Comparison of ENCODE assay signal across 8 cellular contexts in the genomic region with DNA sequence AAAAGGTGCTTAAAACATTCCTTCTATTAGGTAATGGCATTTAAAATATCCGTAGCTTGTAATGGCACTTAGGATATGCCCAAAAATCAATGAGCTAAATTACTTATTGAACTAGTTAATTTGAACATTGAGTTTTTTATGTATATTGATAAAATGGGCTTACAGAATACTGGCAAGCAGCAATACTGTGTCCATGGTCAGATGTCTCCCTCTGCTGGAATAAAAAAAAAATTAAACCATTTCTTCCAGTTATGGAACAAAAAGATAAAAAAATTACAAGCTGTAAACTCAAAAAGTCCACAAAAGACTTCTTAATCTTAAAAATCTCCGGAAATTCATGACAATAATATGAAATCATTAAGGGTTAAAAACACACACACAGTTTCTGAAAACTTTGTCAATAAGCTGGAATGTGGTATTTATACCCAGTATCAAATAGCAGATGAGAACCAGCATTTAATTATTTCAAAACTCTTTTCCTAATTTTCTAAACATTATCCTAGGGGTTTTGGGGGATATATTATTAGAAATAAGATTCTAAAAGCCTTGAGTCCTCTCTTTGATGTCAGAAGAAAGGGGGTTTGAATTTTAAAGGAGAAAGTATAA. TPM values are rescaled to one million over a fixed set of nuclear protein-coding genes. Genes with fewer than 3 reads are reported as not detected.
DNase-seq lines count a peak whose midpoint lies in the region; ATAC-seq and TF ChIP-seq lines count a peak whose summit lies in the region.

No MANE protein-coding gene starts in this region.

- no peak overlapping the region for H4K5ac ChIP-seq in mesendoderm (ENCODE audit: low read length)

- no peaks in the 10 kb centered on the region for H3K4me1 Mint-ChIP-seq in CD8-positive, alpha-beta T cell (ENCODE audit: low read depth)

- H3K4me2 ChIP-seq in mesendoderm (ENCODE audit: low read length), result no peak overlapping the region

- H2BK5ac ChIP-seq in mesendoderm (ENCODE audit: low read length), result no peak overlapping the region

- no peak overlapping the region for H2BK120ac ChIP-seq in mesendoderm (ENCODE audit: low read depth, low read length)

- POLR2A ChIA-PET in CD8-positive, alpha-beta T cell (lab: Charles Lee), result no interaction called here

- no peak overlapping the region for H3K27ac ChIP-seq in CD8-positive, alpha-beta T cell (ENCODE audit: low read depth, low read length)
- no peak overlapping the region for H3K27ac ChIP-seq in mesendoderm (ENCODE audit: low read depth, low read length)

- no CpG with 5 or more reads among the region's 2 CpGs for WGBS in mesendoderm (ENCODE audit: extremely low coverage, insufficient coverage, low lambda C conversion rate)

- H3K4ac ChIP-seq in mesendoderm (ENCODE audit: low read depth, low read length), result no peak overlapping the region

- no peak overlapping the region for H3K4me3 ChIP-seq in CD8-positive, alpha-beta T cell (ENCODE audit: low read depth, low read length)
- no peak overlapping the region for H3K4me3 ChIP-seq in mesendoderm (ENCODE audit: low read length)

- H3K36me3 Mint-ChIP-seq in CD8-positive, alpha-beta T cell, result peaks cover 2% of the 10 kb centered on the region

- H2BK15ac ChIP-seq in mesendoderm (replicated peaks; ENCODE audit: low read depth), result no peak overlapping the region

- H3K9ac ChIP-seq in mesendoderm (ENCODE audit: low read length), result no peak overlapping the region

- no peak overlapping the region for H3K23ac ChIP-seq in mesendoderm (ENCODE audit: low read length)

- no peak overlapping the region for H3K4me3 Mint-ChIP-seq in CD8-positive, alpha-beta T cell

- H4K8ac ChIP-seq in mesendoderm (ENCODE audit: low read depth, low read length), result no peak overlapping the region

- H3K79me1 ChIP-seq in mesendoderm (ENCODE audit: low read length), result no peaks in the 10 kb centered on the region

- CTCF ChIA-PET in CD8-positive, alpha-beta T cell (lab: Charles Lee), result interaction anchor here (1.2 kb wide), 1 partner anchor 13 kb away, joined by 3 read pairs; no protein-coding TSS in a partner anchor

- H3K27me3 ChIP-seq in CD8-positive, alpha-beta T cell (ENCODE audit: insufficient read depth, low read length), result peaks cover 4% of the 10 kb centered on the region
- H3K27me3 ChIP-seq in mesendoderm (ENCODE audit: insufficient read depth, low read length, poor library complexity), result no peaks in the 10 kb centered on the region

- peaks cover 12% of the 10 kb centered on the region for H3K27me3 Mint-ChIP-seq in CD8-positive, alpha-beta T cell (ENCODE audit: low read depth)

- peak; percentile 37 for TF ChIP-seq CTCF in CD8-positive, alpha-beta T cell (IDR thresholded peaks at IDR 0.05)

- ATAC-seq in CD8-positive, alpha-beta T cell, result no peak
- ATAC-seq in HG02610 (IDR thresholded peaks at IDR 0.05; ENCODE audit: unreplicated experiment), result no peak

- peaks cover 5% of the 10 kb centered on the region for H3K9me3 Mint-ChIP-seq in CD8-positive, alpha-beta T cell

- H3K18ac ChIP-seq in mesendoderm (ENCODE audit: low read length), result no peak overlapping the region

- H2AK5ac ChIP-seq in mesendoderm (ENCODE audit: low read length), result no peak overlapping the region

- DNase-seq in CD8-positive, alpha-beta T cell, result no peak
- DNase-seq in HT-29 (ENCODE audit: low spot score), result peak; percentile 27
- peak; percentile 20 for DNase-seq in SW480 (ENCODE audit: low spot score)
- DNase-seq in left kidney (ENCODE audit: low read depth, low spot score), result peak; percentile 35
- no peak for DNase-seq in activated T-cell treated with anti-CD3 and anti-CD28 coated beads for 4 hours
- no peak for DNase-seq in mesendoderm
- DNase-seq in dedifferentiated amniotic fluid mesenchymal stem cell (ENCODE audit: extremely low spot score), result no peak

- no peaks in the 10 kb centered on the region for H3K4me1 ChIP-seq in CD8-positive, alpha-beta T cell (ENCODE audit: insufficient read depth, low read length)
- H3K4me1 ChIP-seq in mesendoderm (ENCODE audit: control insufficient read depth, low read depth, low read length), result no peaks in the 10 kb centered on the region

- H3K9me3 ChIP-seq in CD8-positive, alpha-beta T cell (ENCODE audit: low read length), result no peaks in the 10 kb centered on the region

- intact Hi-C loops in CD8-positive, alpha-beta T cell (cut with DNase I, micrococcal nuclease), result no loop called here

- no peak overlapping the region for H3K56ac ChIP-seq in mesendoderm (ENCODE audit: low read length)

- H3K27ac Mint-ChIP-seq in CD8-positive, alpha-beta T cell, result no peak overlapping the region

- H3K36me3 ChIP-seq in CD8-positive, alpha-beta T cell (ENCODE audit: insufficient read depth, low read length), result no peaks in the 10 kb centered on the region
- no peaks in the 10 kb centered on the region for H3K36me3 ChIP-seq in mesendoderm (ENCODE audit: control insufficient read depth, insufficient read depth, low read length)

- H3K79me2 ChIP-seq in mesendoderm (ENCODE audit: control insufficient read depth, insufficient read depth, low read length), result no peaks in the 10 kb centered on the region

RNA-seq across cellular contexts. Expression of gene PSMD7, which starts 21.5 kb away (rescaled TPM):
- total RNA-seq in CD8-positive, alpha-beta T cell, result 100 to 1,000 TPM; 136 to 137 TPM
- 52.7 and 73.9 TPM in 2 replicates for total RNA-seq in HT-29 (2014; rRNA removed; shearing (Covaris generic))
- polyA plus RNA-seq in mesendoderm (2013, experiment 1 of 2), result 169 TPM
- polyA plus RNA-seq in mesendoderm (2013, experiment 2 of 2), result 164 TPM

Comparison
In these comparisons a context has a peak if more than half of its experiments do, and no peak if none do; other contexts are left out.
1. DNase-seq: peak in HT-29 (single experiment), SW480 (single experiment) and left kidney (single experiment); none in CD8-positive, alpha-beta T cell (0 of 7), activated T-cell treated with anti-CD3 and anti-CD28 coated beads for 4 hours (single experiment), mesendoderm (single experiment) and dedifferentiated amniotic fluid mesenchymal stem cell (single experiment).